Comparison of ENCODE assay signal across 8 cellular contexts in genomic region chr2:121648611-121649401, GRCh38. TPM values are rescaled to one million over a fixed set of nuclear protein-coding genes. Genes with fewer than 3 reads are reported as not detected.
A peak's percentile ranks its signal among the peaks of the same experiment; 100 is the strongest.
DNase-seq lines count a peak whose midpoint lies in the region; ATAC-seq and TF ChIP-seq lines count a peak whose summit lies in the region.

No MANE protein-coding gene starts in this region.

- TF ChIP-seq POLR2A in prostate gland (IDR thresholded peaks at IDR 0.05) (no peak), vagina (IDR thresholded peaks at IDR 0.05) (peak in 1 of 2 donors; percentile 18)

- H3K27me3 ChIP-seq in left ventricle myocardium inferior (ENCODE audit: low read depth): no peaks in the 10 kb centered on the region
- no peaks in the 10 kb centered on the region for H3K27me3 ChIP-seq in prostate gland (replicated peaks; ENCODE audit: insufficient read depth)
- no peaks in the 10 kb centered on the region for H3K27me3 ChIP-seq in vagina

- intact Hi-C loops in left ventricle myocardium inferior (cut with micrococcal nuclease): loop anchor here (1.0 kb wide), 1 partner anchor 53 kb away; no protein-coding TSS in a partner anchor
- intact Hi-C loops in prostate gland (cut with DNase I): loop anchor here (2.0 kb wide), 1 partner anchor 118 kb away; the partner anchor contains the start of gene RNU4ATAC
- intact Hi-C loops in vagina (cut with DNase I): loop anchor here (2.0 kb wide), 1 partner anchor 118 kb away; the partner anchor contains the start of gene RNU4ATAC

- 0 to 1% (median 0%) methylated on average over 49 to 52 of the region's 52 CpGs for WGBS in adipose tissue, 3 donors
- WGBS in prostate gland: under 1% methylated on average over 52 of the region's 52 CpGs

- H3K9me3 ChIP-seq in left ventricle myocardium inferior (replicated peaks) (no peaks in the 10 kb centered on the region), prostate gland (no peaks in the 10 kb centered on the region), vagina (no peaks in the 10 kb centered on the region)

- H3K27ac ChIP-seq in adipose tissue (ENCODE audit: low read depth, low read length): peak overlapping the region; percentile 95
- peak overlapping the region; percentile 96 for H3K27ac ChIP-seq in left ventricle myocardium inferior (replicated peaks)
- H3K27ac ChIP-seq in prostate gland: peak overlapping the region; percentile 96 to 98
- peak overlapping the region; percentile 97 for H3K27ac ChIP-seq in vagina

- H3K36me3 ChIP-seq in left ventricle myocardium inferior: peaks cover 5% of the 10 kb centered on the region
- H3K36me3 ChIP-seq in prostate gland: no peaks in the 10 kb centered on the region
- no peaks in the 10 kb centered on the region for H3K36me3 ChIP-seq in vagina

- TF ChIP-seq CTCF in left ventricle myocardium inferior (IDR thresholded peaks at IDR 0.05; ENCODE audit: borderline replicate concordance) (no peak), prostate gland (IDR thresholded peaks at IDR 0.05) (no peak), vagina (IDR thresholded peaks at IDR 0.05) (no peak)

- peaks cover 90% of the 10 kb centered on the region for H3K4me1 ChIP-seq in left ventricle myocardium inferior
- peaks cover 3% of the 10 kb centered on the region for H3K4me1 ChIP-seq in prostate gland (replicated peaks)
- H3K4me1 ChIP-seq in vagina: peaks cover 58% of the 10 kb centered on the region

- peak; percentile 28 for ATAC-seq in GM19467 (IDR thresholded peaks at IDR 0.05; ENCODE audit: unreplicated experiment)

- DNase-seq in COLO668 (lab: John Stamatoyannopoulos, UW; ENCODE audit: unreplicated experiment) (peak; percentile 67), HT-29 (ENCODE audit: low spot score) (peak; percentile 60), SW480 (ENCODE audit: low spot score) (peak; percentile 58), left ventricle myocardium inferior (peak; percentile 39), prostate gland (ENCODE audit: low spot score) (peak; percentile 39), vagina (ENCODE audit: extremely low spot score in 2 of 2) (peak in 1 of 2 donors; percentile 89)

- H3K4me3 ChIP-seq in left ventricle myocardium inferior (peak overlapping the region; percentile 94), prostate gland (peak overlapping the region; percentile 78 to 90), vagina (peak overlapping the region; percentile 85 to 94)

RNA-seq across cellular contexts. Expression of gene CLASP1, which starts 0.5 kb away (rescaled TPM):
- total RNA-seq in HT-29 (2014; rRNA removed; shearing (Covaris generic)): 27.9 and 29.2 TPM in 2 replicates
- polyA plus RNA-seq in adipose tissue: 10 to 100 TPM in 2 of 3 donors, 1 to 10 TPM in 1; 7.9 to 17.1 (median 16.2) TPM
- 60.1 TPM for total RNA-seq in left ventricle myocardium inferior
- total RNA-seq in prostate gland: 10 to 100 TPM; 44.4 to 90.2 TPM
- total RNA-seq in vagina: 90.4 TPM
